ENCODE assay signal across 1 cellular context in the genomic region with DNA sequence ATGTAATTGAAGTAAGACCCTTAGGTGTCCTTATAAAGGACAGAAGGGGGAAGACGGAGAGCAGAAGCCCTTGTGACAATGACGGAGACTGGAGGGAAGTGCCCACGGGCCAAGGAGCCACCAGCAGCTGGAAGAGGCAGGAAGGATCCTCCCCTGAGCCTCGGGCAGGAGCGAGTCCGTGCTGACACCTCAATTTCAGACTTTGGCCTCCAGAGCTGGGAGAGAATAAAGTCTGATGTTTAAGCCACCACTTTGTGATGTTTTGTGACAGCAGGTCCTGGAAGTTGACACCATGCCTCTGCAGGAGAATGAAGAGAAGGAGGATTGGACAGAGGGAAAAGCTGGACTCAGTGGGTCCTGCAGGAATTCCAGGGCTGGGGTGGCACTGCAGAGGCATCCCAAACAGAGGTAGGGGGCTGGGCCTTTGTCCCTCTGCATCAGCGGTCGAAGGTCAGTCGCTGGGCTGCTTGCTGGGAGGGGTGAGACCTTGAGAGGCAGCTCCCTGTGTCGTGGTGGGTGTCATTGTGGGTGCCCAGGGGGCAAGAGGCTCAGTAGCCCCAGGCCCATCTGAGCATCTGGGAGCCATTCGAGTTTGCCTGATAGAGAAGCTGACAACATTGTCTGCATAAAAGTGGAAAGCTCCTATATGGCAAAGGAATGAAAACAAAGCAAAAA.
TF ChIP-seq lines count a peak whose summit lies in the region.

No MANE protein-coding gene starts in this region.

TF ChIP-seq in H1, 55 proteins besides CTCF, POLR2A, EP300 and RAD21:
- TF ChIP-seq TBP (IDR thresholded peaks at IDR 0.05; ENCODE audit: low read depth, low read length) (no peak), HDAC2 (IDR thresholded peaks at IDR 0.05; ENCODE audit: borderline replicate concordance in 1 of 2, low read depth in 2 of 2, low read length in 2 of 2) (no peak), PHF8 (conservative IDR thresholded peaks at IDR 0.05; ENCODE audit: low read depth, low read length) (no peak)
